ENCODE assay signal across 37 cellular contexts in genomic region chr11:4983851-4984250, GRCh38. TPM values are rescaled to one million over a fixed set of nuclear protein-coding genes. Genes with fewer than 3 reads are reported as not detected.
DNase-seq lines count a peak whose midpoint lies in the region; ATAC-seq, FAIRE-seq and TF ChIP-seq lines count a peak whose summit lies in the region.
"Had no signal": no experiment of that assay in that cellular context is flagged by ENCODE, and none has a peak within 500 bp of the region (broad histone marks: within the 10 kb centered on the region; RNA-seq: fewer than 3 reads in every experiment).

No MANE protein-coding gene starts in this region.

- H4K20me1 ChIP-seq in GM23248 (ENCODE audit: insufficient read depth): no peaks in the 10 kb centered on the region

- no peaks in the 10 kb centered on the region for H3K9me3 Mint-ChIP-seq in nephron
- peaks cover 3% of the 10 kb centered on the region for H3K9me3 Mint-ChIP-seq in natural killer cell treated with Interleukin-12 subunit alpha and Interleukin-12 subunit beta and Interleukin-15 and Interleukin-18, amount 100 ng/mL, for 72 hours
- H3K9me3 Mint-ChIP-seq: activated naive CD8-positive, alpha-beta T cell treated with anti-CD3 and anti-CD28 coated beads, Interleukin-2, amount 50 U/mL, for 24 hours; GM23338; memory B cell had no signal

- DNase-seq in ACHN (peak; percentile 85), NCI-H82 treated with DMSO at 0.1 percent for 48 hours (lab: John Stamatoyannopoulos, UW; ENCODE audit: unreplicated experiment) (peak; percentile 40), kidney (peak; percentile 37), dedifferentiated amniotic fluid mesenchymal stem cell (ENCODE audit: extremely low spot score) (no peak), GM23248 (no peak)
- no peak for DNase-seq in activated CD4-positive, alpha-beta T cell treated with anti-CD3 and anti-CD28 coated beads for 1 hour
- DNase-seq in natural killer cell treated with Interleukin-12 subunit alpha and Interleukin-12 subunit beta and Interleukin-15 and Interleukin-18, amount 100 ng/mL, for 72 hours (ENCODE audit: low spot score): no peak
- DNase-seq: 8988T; activated CD4-positive, alpha-beta T cell treated with anti-CD3 and anti-CD28 coated beads, Interleukin-2, amount 50 U/mL, for 4 hours; activated naive CD8-positive, alpha-beta T cell treated with anti-CD3 and anti-CD28 coated beads, Interleukin-2, amount 50 U/mL, for 24 hours; activated T-cell treated with anti-CD3 and anti-CD28 coated beads, Interleukin-2, amount 50 U/mL, for 48 hours; colonic mucosa; effector CD8-positive, alpha-beta T cell; heart left ventricle; NCI-H1048; NCI-H510A treated with DMSO at 0.1 percent for 48 hours; PC-9; psoas muscle; SK-N-SH; stimulated activated CD4-positive, alpha-beta T cell treated with anti-CD3 and anti-CD28 coated beads, Interleukin-15, amount 100 ng/mL, for 24 hours; transverse colon had no signal

- no peak overlapping the region for H3K4me3 Mint-ChIP-seq in nephron
- H3K4me3 Mint-ChIP-seq in natural killer cell treated with Interleukin-12 subunit alpha and Interleukin-12 subunit beta and Interleukin-15 and Interleukin-18, amount 100 ng/mL, for 72 hours: no peak overlapping the region
- H3K4me3 Mint-ChIP-seq: activated naive CD8-positive, alpha-beta T cell treated with anti-CD3 and anti-CD28 coated beads, Interleukin-2, amount 50 U/mL, for 24 hours; CD14-positive monocyte; GM23338; memory B cell; stimulated activated effector memory CD8-positive, alpha-beta T cell treated with anti-CD3 and anti-CD28 coated beads, Interleukin-12 subunit alpha, Interleukin-12 subunit beta, amount 100 ng/mL, for 72 hours had no signal

- peaks cover 15% of the 10 kb centered on the region for H3K4me1 Mint-ChIP-seq in nephron
- no peaks in the 10 kb centered on the region for H3K4me1 Mint-ChIP-seq in natural killer cell treated with Interleukin-12 subunit alpha and Interleukin-12 subunit beta and Interleukin-15 and Interleukin-18, amount 100 ng/mL, for 72 hours (ENCODE audit: low read depth in 2 of 2)
- H3K4me1 Mint-ChIP-seq: activated naive CD8-positive, alpha-beta T cell treated with anti-CD3 and anti-CD28 coated beads, Interleukin-2, amount 50 U/mL, for 24 hours; CD14-positive monocyte; GM23338; memory B cell; stimulated activated effector memory CD8-positive, alpha-beta T cell treated with anti-CD3 and anti-CD28 coated beads, Interleukin-12 subunit alpha, Interleukin-12 subunit beta, amount 100 ng/mL, for 72 hours had no signal

- in situ Hi-C loops in ACHN (cut with HindIII; ENCODE audit: low pct_ligation_motif_present, low pct_unique_long_range_greater_than_20kb, low sequenced_read_pairs) (no loop called here), GM23248 (cut with MboI) (loop anchor here (25.0 kb wide), 1 partner anchor 797 kb away; no protein-coding TSS in a partner anchor)

- H2AFZ ChIP-seq in GM23248: no peak overlapping the region
- H2AFZ ChIP-seq: GM23338, PC-9 had no signal

- H3K27me3 ChIP-seq in GM23248 (replicated peaks; ENCODE audit: insufficient read depth): no peaks in the 10 kb centered on the region
- H3K27me3 ChIP-seq: colonic mucosa, heart left ventricle, neutrophil, transverse colon had no signal

- H3K27me3 Mint-ChIP-seq in nephron (ENCODE audit: low read depth): no peaks in the 10 kb centered on the region
- H3K27me3 Mint-ChIP-seq in natural killer cell treated with Interleukin-12 subunit alpha and Interleukin-12 subunit beta and Interleukin-15 and Interleukin-18, amount 100 ng/mL, for 72 hours: no peaks in the 10 kb centered on the region
- H3K27me3 Mint-ChIP-seq: activated naive CD8-positive, alpha-beta T cell treated with anti-CD3 and anti-CD28 coated beads, Interleukin-2, amount 50 U/mL, for 24 hours; memory B cell had no signal

- FAIRE-seq in kidney (lab: Jason Lieb, UNC): no peak
- FAIRE-seq: astrocyte, D721Med, HTR-8/SVneo, K562 had no signal

- intact Hi-C loops in kidney (cut with DNase I): no loop called here

- no peak for ATAC-seq in natural killer cell treated with Interleukin-12 subunit alpha and Interleukin-12 subunit beta and Interleukin-15 and Interleukin-18, amount 100 ng/mL, for 72 hours
- ATAC-seq: activated naive CD8-positive, alpha-beta T cell treated with anti-CD3 and anti-CD28 coated beads, Interleukin-2, amount 50 U/mL, for 24 hours; GM23338; heart left ventricle; K562; psoas muscle; Right ventricle myocardium inferior; stimulated activated effector memory CD8-positive, alpha-beta T cell treated with anti-CD3 and anti-CD28 coated beads, Interleukin-12 subunit alpha, Interleukin-12 subunit beta, amount 100 ng/mL, for 72 hours had no signal

- H3K27ac ChIP-seq in kidney (ENCODE audit: low read depth in 2 of 2, low read length in 2 of 2) (no peak overlapping the region), GM23248 (no peak overlapping the region)
- H3K27ac ChIP-seq: colonic mucosa, heart left ventricle, neutrophil, PC-9, psoas muscle, transverse colon had no signal

- TF ChIP-seq CTCF in kidney (IDR thresholded peaks at IDR 0.05; ENCODE audit: borderline replicate concordance, extremely low read depth, insufficient read depth) (no peak), nephron (IDR thresholded peaks at IDR 0.05; ENCODE audit: unreplicated experiment in 3 of 3) (no peak)

- H3K4me2 ChIP-seq in GM23248 (ENCODE audit: unreplicated experiment): no peak overlapping the region
- H3K4me2 ChIP-seq: GM23338, PC-9, SK-N-SH had no signal

- H3K36me3 Mint-ChIP-seq in nephron (ENCODE audit: low read depth): no peaks in the 10 kb centered on the region
- H3K36me3 Mint-ChIP-seq in natural killer cell treated with Interleukin-12 subunit alpha and Interleukin-12 subunit beta and Interleukin-15 and Interleukin-18, amount 100 ng/mL, for 72 hours: no peaks in the 10 kb centered on the region
- H3K36me3 Mint-ChIP-seq: CD14-positive monocyte; memory B cell; stimulated activated effector memory CD8-positive, alpha-beta T cell treated with anti-CD3 and anti-CD28 coated beads, Interleukin-12 subunit alpha, Interleukin-12 subunit beta, amount 100 ng/mL, for 72 hours had no signal

- H3K9me3 ChIP-seq in kidney (ENCODE audit: control insufficient read depth in 1 of 2, low read length in 2 of 2) (no peaks in the 10 kb centered on the region), GM23248 (ENCODE audit: low read depth) (no peaks in the 10 kb centered on the region)
- H3K9me3 ChIP-seq: colonic mucosa, heart left ventricle, neutrophil, psoas muscle, SK-N-SH, transverse colon had no signal

- H3K79me2 ChIP-seq in GM23248 (ENCODE audit: insufficient read depth): no peaks in the 10 kb centered on the region

- H3K4me3 ChIP-seq in kidney (ENCODE audit: low read length in 2 of 2): no peak overlapping the region
- H3K4me3 ChIP-seq in GM23248: no peak overlapping the region
- H3K4me3 ChIP-seq: colonic mucosa, GM23338, heart left ventricle, K562, PC-9, psoas muscle, transverse colon had no signal

- H3K27ac Mint-ChIP-seq in nephron: peak overlapping the region; percentile 60 to 75 (median 69)
- H3K27ac Mint-ChIP-seq in natural killer cell treated with Interleukin-12 subunit alpha and Interleukin-12 subunit beta and Interleukin-15 and Interleukin-18, amount 100 ng/mL, for 72 hours: no peak overlapping the region
- H3K27ac Mint-ChIP-seq: activated naive CD8-positive, alpha-beta T cell treated with anti-CD3 and anti-CD28 coated beads, Interleukin-2, amount 50 U/mL, for 24 hours; CD14-positive monocyte; memory B cell; stimulated activated effector memory CD8-positive, alpha-beta T cell treated with anti-CD3 and anti-CD28 coated beads, Interleukin-12 subunit alpha, Interleukin-12 subunit beta, amount 100 ng/mL, for 72 hours had no signal

- H3K4me1 ChIP-seq in kidney (ENCODE audit: control insufficient read depth in 1 of 2, insufficient read depth in 1 of 2, low read depth in 1 of 2, low read length in 2 of 2): peaks cover 0 to 3% of the 10 kb centered on the region in 2 donors
- no peaks in the 10 kb centered on the region for H3K4me1 ChIP-seq in GM23248 (ENCODE audit: insufficient read depth)
- H3K4me1 ChIP-seq: colonic mucosa, heart left ventricle, psoas muscle, transverse colon had no signal

- no peaks in the 10 kb centered on the region for H3K36me3 ChIP-seq in kidney (ENCODE audit: control insufficient read depth in 1 of 2, insufficient read depth in 2 of 2, low read length in 2 of 2)
- no peaks in the 10 kb centered on the region for H3K36me3 ChIP-seq in GM23248 (ENCODE audit: low read depth)
- H3K36me3 ChIP-seq: colonic mucosa, heart left ventricle, neutrophil, transverse colon had no signal

- 9 to 14% methylated on average over 6 of the region's 6 CpGs for WGBS in GM23248 (ENCODE audit: low coverage in 1 of 2, low lambda C conversion rate in 2 of 2, missing lambda C conversion rate in 2 of 2), 2 experiments

- H3K9ac ChIP-seq in kidney (ENCODE audit: low read length in 2 of 2) (no peak overlapping the region), GM23248 (no peak overlapping the region)
- H3K9ac ChIP-seq: SK-N-SH had no signal

- H3K9me2 ChIP-seq in GM23248 (ENCODE audit: insufficient read depth): no peaks in the 10 kb centered on the region
- H3K9me2 ChIP-seq: SK-N-SH had no signal

- H3F3A ChIP-seq in GM23248 (ENCODE audit: insufficient read depth): no peaks in the 10 kb centered on the region

RNA-seq across cellular contexts. Expression of gene OR51L1, which starts 10.8 kb away (rescaled TPM):
- total RNA-seq in kidney: not detected
- polyA plus RNA-seq in kidney (ENCODE audit: insufficient read depth, low read depth, low replicate concordance) (not detected), GM23248 (2016; fragmentation: Nextera tagmentation; extraction: Ambion mirVana) (not detected in 2 replicates)
- total RNA-seq in GM23248 (2014; rRNA removed; shearing (Covaris generic)): not detected in 2 replicates
- total RNA-seq in natural killer cell treated with Interleukin-12 subunit alpha and Interleukin-12 subunit beta and Interleukin-15 and Interleukin-18, amount 100 ng/mL, for 72 hours: not detected
- total RNA-seq: astrocyte; cardiac septum; colonic mucosa; Daoy; fibroblast of villous mesenchyme; GM23338; heart left ventricle; K562; PC-9; psoas muscle; Right ventricle myocardium inferior; T-helper 1 cell treated with Interleukin-12 subunit alpha and Interleukin-12 subunit beta and Interleukin-4 antibody, amounts not matched to agents 30 ng/mL and 1 ng/mL, for 36 hours; transverse colon had no signal
- polyA plus RNA-seq: CD14-positive monocyte, esophagus, GM23338, heart left ventricle, K562, psoas muscle, SK-N-SH had no signal

RNA-seq across cellular contexts. Expression of gene OR51A2, which starts 28.3 kb away (rescaled TPM):
- not detected for total RNA-seq in kidney
- polyA plus RNA-seq in kidney (ENCODE audit: insufficient read depth, low read depth, low replicate concordance) (not detected), GM23248 (2016; fragmentation: Nextera tagmentation; extraction: Ambion mirVana) (not detected in 2 replicates)
- total RNA-seq in GM23248 (2014; rRNA removed; shearing (Covaris generic)): not detected in 2 replicates
- total RNA-seq in natural killer cell treated with Interleukin-12 subunit alpha and Interleukin-12 subunit beta and Interleukin-15 and Interleukin-18, amount 100 ng/mL, for 72 hours: not detected
- total RNA-seq: astrocyte; cardiac septum; colonic mucosa; Daoy; fibroblast of villous mesenchyme; GM23338; heart left ventricle; K562; PC-9; psoas muscle; Right ventricle myocardium inferior; T-helper 1 cell treated with Interleukin-12 subunit alpha and Interleukin-12 subunit beta and Interleukin-4 antibody, amounts not matched to agents 30 ng/mL and 1 ng/mL, for 36 hours; transverse colon had no signal
- polyA plus RNA-seq: CD14-positive monocyte, esophagus, GM23338, heart left ventricle, K562, psoas muscle, SK-N-SH had no signal

RNA-seq across cellular contexts. Expression of gene OR51A4, which starts 36.4 kb away (rescaled TPM):
- total RNA-seq in kidney: not detected
- polyA plus RNA-seq in kidney (ENCODE audit: insufficient read depth, low read depth, low replicate concordance): not detected
- not detected in 2 replicates for total RNA-seq in GM23248 (2014; rRNA removed; shearing (Covaris generic))
- not detected in 2 replicates for polyA plus RNA-seq in GM23248 (2016; fragmentation: Nextera tagmentation; extraction: Ambion mirVana)
- total RNA-seq in natural killer cell treated with Interleukin-12 subunit alpha and Interleukin-12 subunit beta and Interleukin-15 and Interleukin-18, amount 100 ng/mL, for 72 hours: not detected
- total RNA-seq: astrocyte; cardiac septum; colonic mucosa; Daoy; fibroblast of villous mesenchyme; GM23338; heart left ventricle; K562; PC-9; psoas muscle; Right ventricle myocardium inferior; T-helper 1 cell treated with Interleukin-12 subunit alpha and Interleukin-12 subunit beta and Interleukin-4 antibody, amounts not matched to agents 30 ng/mL and 1 ng/mL, for 36 hours; transverse colon had no signal
- polyA plus RNA-seq: CD14-positive monocyte, esophagus, GM23338, heart left ventricle, K562, psoas muscle, SK-N-SH had no signal

RNA-seq across cellular contexts. Expression of gene OR51G1, which starts 59.7 kb away (rescaled TPM):
- not detected for total RNA-seq in kidney
- polyA plus RNA-seq in kidney (ENCODE audit: insufficient read depth, low read depth, low replicate concordance) (not detected), GM23248 (2016; fragmentation: Nextera tagmentation; extraction: Ambion mirVana) (not detected in 2 replicates)
- not detected in 2 replicates for total RNA-seq in GM23248 (2014; rRNA removed; shearing (Covaris generic))
- not detected for total RNA-seq in natural killer cell treated with Interleukin-12 subunit alpha and Interleukin-12 subunit beta and Interleukin-15 and Interleukin-18, amount 100 ng/mL, for 72 hours
- total RNA-seq: astrocyte; cardiac septum; colonic mucosa; Daoy; fibroblast of villous mesenchyme; GM23338; heart left ventricle; K562; PC-9; psoas muscle; Right ventricle myocardium inferior; T-helper 1 cell treated with Interleukin-12 subunit alpha and Interleukin-12 subunit beta and Interleukin-4 antibody, amounts not matched to agents 30 ng/mL and 1 ng/mL, for 36 hours; transverse colon had no signal
- polyA plus RNA-seq: CD14-positive monocyte, esophagus, GM23338, heart left ventricle, K562, psoas muscle, SK-N-SH had no signal

Comparison
In these comparisons a context has a peak if more than half of its experiments do, and no peak if none do; other contexts are left out.
1. DNase-seq: peak in ACHN (single experiment), NCI-H82 treated with DMSO at 0.1 percent for 48 hours (single experiment) and kidney (single experiment); none in dedifferentiated amniotic fluid mesenchymal stem cell (single experiment), GM23248 (single experiment), activated CD4-positive, alpha-beta T cell treated with anti-CD3 and anti-CD28 coated beads for 1 hour (single experiment) and natural killer cell treated with Interleukin-12 subunit alpha and Interleukin-12 subunit beta and Interleukin-15 and Interleukin-18, amount 100 ng/mL, for 72 hours (single experiment).
2. H3K27ac Mint-ChIP-seq: peak in nephron (3 of 3); none in natural killer cell treated with Interleukin-12 subunit alpha and Interleukin-12 subunit beta and Interleukin-15 and Interleukin-18, amount 100 ng/mL, for 72 hours (0 of 2).